ENCODE assay signal across 1 cellular context in genomic region chr5:126599971-126600630, GRCh38.
TF ChIP-seq lines count a peak whose summit lies in the region.

No MANE protein-coding gene starts in this region.

TF ChIP-seq in HEK293, 187 proteins besides CTCF, POLR2A, EP300 and RAD21:
- TF ChIP-seq SCRT2 (tag by site-specific recombination; IDR thresholded peaks at IDR 0.05): peak; percentile 68
- peak; percentile 32; the same call in 1 of the 2 replicates for TF ChIP-seq ZNF341 (tag by site-specific recombination; IDR thresholded peaks at IDR 0.05; ENCODE audit: low read depth)
- TF ChIP-seq ZNF561 (tag by site-specific recombination; IDR thresholded peaks at IDR 0.05; ENCODE audit: borderline replicate concordance): peak; percentile 70
- peak; percentile 9; the same call in 1 of the 2 replicates for TF ChIP-seq SCRT1 (tag by site-specific recombination; IDR thresholded peaks at IDR 0.05; ENCODE audit: borderline replicate concordance)
